In genomic region chr10:60376221-60376620, GRCh38 we compare ENCODE assay signal across 15 cellular contexts. TPM values are rescaled to one million over a fixed set of nuclear protein-coding genes. Genes with fewer than 3 reads are reported as not detected.
DNase-seq lines count a peak whose midpoint lies in the region; ATAC-seq and TF ChIP-seq lines count a peak whose summit lies in the region.
"Had no signal": no experiment of that assay in that cellular context is flagged by ENCODE, and none has a peak within 500 bp of the region (broad histone marks: within the 10 kb centered on the region; RNA-seq: fewer than 3 reads in every experiment).

No MANE protein-coding gene starts in this region.

- H3K56ac ChIP-seq in mesendoderm (ENCODE audit: low read length) = no peak overlapping the region

- H3K79me2 ChIP-seq in GM23338 (replicated peaks; ENCODE audit: insufficient read depth) (no peaks in the 10 kb centered on the region), mesendoderm (ENCODE audit: control insufficient read depth, insufficient read depth, low read length) (no peaks in the 10 kb centered on the region)

- BruUV-seq in Caco-2 (replicated peaks; lab: Mats Ljungman, UMichigan) = no TSS peak

- no peak overlapping the region for H3K23ac ChIP-seq in mesendoderm (ENCODE audit: low read length)

- H2AK5ac ChIP-seq in mesendoderm (ENCODE audit: low read length) = no peak overlapping the region

- POLR2A ChIA-PET in WTC11 (lab: Charles Lee) (no interaction called here), Caco-2 (lab: Charles Lee) (no interaction called here)

- WGBS in mesendoderm (ENCODE audit: extremely low coverage, insufficient coverage, low lambda C conversion rate) = no CpG with 5 or more reads among the region's 2 CpGs

- no peaks in the 10 kb centered on the region for H3K36me3 Mint-ChIP-seq in GM23338 (ENCODE audit: low read depth)
- no peaks in the 10 kb centered on the region for H3K36me3 Mint-ChIP-seq in WTC11
- no peaks in the 10 kb centered on the region for H3K36me3 Mint-ChIP-seq in Caco-2 (ENCODE audit: insufficient read depth, unreplicated experiment)
- H3K36me3 Mint-ChIP-seq in T-helper 17 cell (ENCODE audit: low read depth) = peaks cover 6% of the 10 kb centered on the region
- H3K36me3 Mint-ChIP-seq: CD14-positive monocyte; CD8-positive, alpha-beta T cell had no signal

- peaks cover 17% of the 10 kb centered on the region for H3K4me1 ChIP-seq in GM23338 (ENCODE audit: insufficient read depth)
- no peaks in the 10 kb centered on the region for H3K4me1 ChIP-seq in mesendoderm (ENCODE audit: control insufficient read depth, low read depth, low read length)
- H3K4me1 ChIP-seq in Caco-2 = peaks cover 4% of the 10 kb centered on the region; the same call in 1 of the 2 replicates

- ATAC-seq in GM23338 (no peak), WTC11 (no peak), T-helper 17 cell (no peak)
- ATAC-seq: CD8-positive, alpha-beta T cell had no signal

- H3K4me1 Mint-ChIP-seq in GM23338 (peaks cover 25% of the 10 kb centered on the region), WTC11 (peaks cover 21% of the 10 kb centered on the region), Caco-2 (ENCODE audit: low read depth, unreplicated experiment) (peaks cover 10% of the 10 kb centered on the region), T-helper 17 cell (peaks cover 14% of the 10 kb centered on the region)

- H2BK5ac ChIP-seq in mesendoderm (ENCODE audit: low read length) = no peak overlapping the region

- H3K9me3 Mint-ChIP-seq in GM23338 (no peaks in the 10 kb centered on the region), WTC11 (no peaks in the 10 kb centered on the region), Caco-2 (ENCODE audit: unreplicated experiment) (peaks cover 7% of the 10 kb centered on the region)
- H3K9me3 Mint-ChIP-seq: CD14-positive monocyte; CD8-positive, alpha-beta T cell; H9; IgD-negative memory B cell had no signal

- no peak overlapping the region for H3K9ac ChIP-seq in mesendoderm (ENCODE audit: low read length)

- no peak overlapping the region for H2AFZ ChIP-seq in GM23338

- CTCF ChIA-PET in WTC11 (lab: Charles Lee) = no interaction called here
- CTCF ChIA-PET in Caco-2 (lab: Charles Lee) = no interaction called here

- H3K4me3 ChIP-seq in GM23338 (no peak overlapping the region), mesendoderm (ENCODE audit: low read length) (no peak overlapping the region), Caco-2 (ENCODE audit: low read depth, low read length) (no peak overlapping the region)

- H3K79me1 ChIP-seq in mesendoderm (ENCODE audit: low read length) = no peaks in the 10 kb centered on the region

- intact Hi-C loops in Caco-2 (cut with micrococcal nuclease; ENCODE audit: unreplicated experiment) = no loop called here

- H4K8ac ChIP-seq in mesendoderm (ENCODE audit: low read depth, low read length) = no peak overlapping the region

- H3K4me2 ChIP-seq in GM23338 = no peak overlapping the region
- H3K4me2 ChIP-seq in mesendoderm (ENCODE audit: low read length) = no peak overlapping the region

- H3K9me2 ChIP-seq in GM23338 (ENCODE audit: insufficient read depth) = no peaks in the 10 kb centered on the region

- H3K27ac ChIP-seq in GM23338 (ENCODE audit: low read depth) (no peak overlapping the region), VCaP (peak overlapping the region; percentile 50), mesendoderm (ENCODE audit: low read depth, low read length) (no peak overlapping the region)

- H3K27me3 ChIP-seq in GM23338 (ENCODE audit: insufficient read depth) = no peaks in the 10 kb centered on the region
- H3K27me3 ChIP-seq in mesendoderm (ENCODE audit: insufficient read depth, low read length, poor library complexity) = no peaks in the 10 kb centered on the region
- no peaks in the 10 kb centered on the region for H3K27me3 ChIP-seq in Caco-2 (replicated peaks; ENCODE audit: control insufficient read depth, insufficient read depth, low read length)
- H3K27me3 ChIP-seq: BE2C had no signal

- H3K27ac Mint-ChIP-seq in GM23338 (peak overlapping the region; percentile 38; the same call in 1 of the 2 replicates), WTC11 (no peak overlapping the region), Caco-2 (ENCODE audit: unreplicated experiment) (no peak overlapping the region), T-helper 17 cell (no peak overlapping the region)
- H3K27ac Mint-ChIP-seq: CD14-positive monocyte; CD8-positive, alpha-beta T cell; IgD-negative memory B cell had no signal

- DNase-seq in GM23338 (ENCODE audit: low spot score) (no peak), mesendoderm (no peak), WTC11 (ENCODE audit: low spot score) (no peak), Caco-2 (no peak), iPS-NIHi7 (ENCODE audit: extremely low spot score) (no peak), T-helper 17 cell (no peak)
- DNase-seq: BE2C; CD8-positive, alpha-beta T cell; COR-L47; DND-41; GOT3; H9 had no signal

- H3K36me3 ChIP-seq in GM23338 (ENCODE audit: insufficient read depth) (no peaks in the 10 kb centered on the region), mesendoderm (ENCODE audit: control insufficient read depth, insufficient read depth, low read length) (no peaks in the 10 kb centered on the region), Caco-2 (ENCODE audit: control insufficient read depth, insufficient read depth, low read length) (no peaks in the 10 kb centered on the region)
- H3K36me3 ChIP-seq: BE2C had no signal

- H4K20me1 ChIP-seq in GM23338 (replicated peaks; ENCODE audit: insufficient read depth) = no peaks in the 10 kb centered on the region

- no peak overlapping the region for H2BK120ac ChIP-seq in mesendoderm (ENCODE audit: low read depth, low read length)

- H3F3A ChIP-seq in GM23338 (replicated peaks; ENCODE audit: low read depth) = no peaks in the 10 kb centered on the region

- no peaks in the 10 kb centered on the region for H3K9me3 ChIP-seq in Caco-2
- no peaks in the 10 kb centered on the region for H3K9me3 ChIP-seq in T-helper 17 cell (ENCODE audit: control insufficient read depth, low read length, poor library complexity, severe bottlenecking)
- H3K9me3 ChIP-seq: BE2C had no signal

- TF ChIP-seq CTCF in GM23338 (conservative IDR thresholded peaks at IDR 0.05; ENCODE audit: low read depth in 2 of 2) (no peak), VCaP (conservative IDR thresholded peaks at IDR 0.05) (no peak), WTC11 (IDR thresholded peaks at IDR 0.05) (no peak), Caco-2 (IDR thresholded peaks at IDR 0.05; ENCODE audit: insufficient read depth in 1 of 2, low read depth in 1 of 2, low read length in 1 of 2, severe bottlenecking in 1 of 2, unreplicated experiment in 1 of 2) (no peak)

- no peak overlapping the region for H4K5ac ChIP-seq in mesendoderm (ENCODE audit: low read length)

- H3K27me3 Mint-ChIP-seq in GM23338 (ENCODE audit: insufficient read depth, low read depth, poor library complexity) (no peaks in the 10 kb centered on the region), WTC11 (ENCODE audit: low read depth) (no peaks in the 10 kb centered on the region), Caco-2 (ENCODE audit: insufficient read depth, unreplicated experiment) (no peaks in the 10 kb centered on the region), T-helper 17 cell (no peaks in the 10 kb centered on the region)
- H3K27me3 Mint-ChIP-seq: IgD-negative memory B cell had no signal

- H3K4ac ChIP-seq in mesendoderm (ENCODE audit: low read depth, low read length) = no peak overlapping the region

- H3K18ac ChIP-seq in mesendoderm (ENCODE audit: low read length) = peak overlapping the region; percentile 39

- H2BK15ac ChIP-seq in mesendoderm (replicated peaks; ENCODE audit: low read depth) = no peak overlapping the region

- H3K4me3 Mint-ChIP-seq in GM23338 = no peak overlapping the region
- H3K4me3 Mint-ChIP-seq in WTC11 = no peak overlapping the region
- H3K4me3 Mint-ChIP-seq in Caco-2 (ENCODE audit: unreplicated experiment) = no peak overlapping the region
- H3K4me3 Mint-ChIP-seq in T-helper 17 cell = no peak overlapping the region
- H3K4me3 Mint-ChIP-seq: CD14-positive monocyte; CD8-positive, alpha-beta T cell; H9; IgD-negative memory B cell had no signal

TF ChIP-seq in GM23338, 12 proteins besides CTCF, POLR2A, EP300 and RAD21 (continues in another document):
- no peak for TF ChIP-seq EZH2 (IDR thresholded peaks at IDR 0.05; ENCODE audit: low read depth, unreplicated experiment)

TF ChIP-seq in WTC11, 78 proteins besides CTCF, POLR2A, EP300 and RAD21:
- TF ChIP-seq ZNF232 (CRISPR knock-in tag; IDR thresholded peaks at IDR 0.05) = no peak
- TF ChIP-seq, protein P1, sequence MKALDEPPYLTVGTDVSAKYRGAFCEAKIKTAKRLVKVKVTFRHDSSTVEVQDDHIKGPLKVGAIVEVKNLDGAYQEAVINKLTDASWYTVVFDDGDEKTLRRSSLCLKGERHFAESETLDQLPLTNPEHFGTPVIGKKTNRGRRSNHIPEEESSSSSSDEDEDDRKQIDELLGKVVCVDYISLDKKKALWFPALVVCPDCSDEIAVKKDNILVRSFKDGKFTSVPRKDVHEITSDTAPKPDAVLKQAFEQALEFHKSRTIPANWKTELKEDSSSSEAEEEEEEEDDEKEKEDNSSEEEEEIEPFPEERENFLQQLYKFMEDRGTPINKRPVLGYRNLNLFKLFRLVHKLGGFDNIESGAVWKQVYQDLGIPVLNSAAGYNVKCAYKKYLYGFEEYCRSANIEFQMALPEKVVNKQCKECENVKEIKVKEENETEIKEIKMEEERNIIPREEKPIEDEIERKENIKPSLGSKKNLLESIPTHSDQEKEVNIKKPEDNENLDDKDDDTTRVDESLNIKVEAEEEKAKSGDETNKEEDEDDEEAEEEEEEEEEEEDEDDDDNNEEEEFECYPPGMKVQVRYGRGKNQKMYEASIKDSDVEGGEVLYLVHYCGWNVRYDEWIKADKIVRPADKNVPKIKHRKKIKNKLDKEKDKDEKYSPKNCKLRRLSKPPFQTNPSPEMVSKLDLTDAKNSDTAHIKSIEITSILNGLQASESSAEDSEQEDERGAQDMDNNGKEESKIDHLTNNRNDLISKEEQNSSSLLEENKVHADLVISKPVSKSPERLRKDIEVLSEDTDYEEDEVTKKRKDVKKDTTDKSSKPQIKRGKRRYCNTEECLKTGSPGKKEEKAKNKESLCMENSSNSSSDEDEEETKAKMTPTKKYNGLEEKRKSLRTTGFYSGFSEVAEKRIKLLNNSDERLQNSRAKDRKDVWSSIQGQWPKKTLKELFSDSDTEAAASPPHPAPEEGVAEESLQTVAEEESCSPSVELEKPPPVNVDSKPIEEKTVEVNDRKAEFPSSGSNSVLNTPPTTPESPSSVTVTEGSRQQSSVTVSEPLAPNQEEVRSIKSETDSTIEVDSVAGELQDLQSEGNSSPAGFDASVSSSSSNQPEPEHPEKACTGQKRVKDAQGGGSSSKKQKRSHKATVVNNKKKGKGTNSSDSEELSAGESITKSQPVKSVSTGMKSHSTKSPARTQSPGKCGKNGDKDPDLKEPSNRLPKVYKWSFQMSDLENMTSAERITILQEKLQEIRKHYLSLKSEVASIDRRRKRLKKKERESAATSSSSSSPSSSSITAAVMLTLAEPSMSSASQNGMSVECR (CRISPR knock-in tag; IDR thresholded peaks at IDR 0.05; ENCODE audit: borderline replicate concordance) = no peak

RNA-seq across cellular contexts. Expression of gene ANK3, which starts 13.5 kb away (rescaled TPM):
- total RNA-seq in GM23338 (2014; rRNA removed; shearing (Covaris generic)) = 70.5 and 85.2 TPM in 2 replicates
- 41.4 and 46.5 TPM in 2 replicates for polyA plus RNA-seq in GM23338 (2016; fragmentation: Nextera tagmentation; extraction: Ambion mirVana)
- polyA plus RNA-seq in mesendoderm (2013, experiment 1 of 2) = 41.0 TPM
- 39.0 TPM for polyA plus RNA-seq in mesendoderm (2013, experiment 2 of 2)
- total RNA-seq in WTC11 (2021) (69.0 to 69.6 TPM (median 69.3 TPM) in 3 replicates), Caco-2 (2022) (46.7 and 52.3 TPM in 2 replicates), T-helper 17 cell (10 to 100 TPM; 58.5 to 71.2 TPM)
- polyA plus RNA-seq: CD14-positive monocyte had no signal
